ENCODE assay signal across 13 cellular contexts in the genomic region with DNA sequence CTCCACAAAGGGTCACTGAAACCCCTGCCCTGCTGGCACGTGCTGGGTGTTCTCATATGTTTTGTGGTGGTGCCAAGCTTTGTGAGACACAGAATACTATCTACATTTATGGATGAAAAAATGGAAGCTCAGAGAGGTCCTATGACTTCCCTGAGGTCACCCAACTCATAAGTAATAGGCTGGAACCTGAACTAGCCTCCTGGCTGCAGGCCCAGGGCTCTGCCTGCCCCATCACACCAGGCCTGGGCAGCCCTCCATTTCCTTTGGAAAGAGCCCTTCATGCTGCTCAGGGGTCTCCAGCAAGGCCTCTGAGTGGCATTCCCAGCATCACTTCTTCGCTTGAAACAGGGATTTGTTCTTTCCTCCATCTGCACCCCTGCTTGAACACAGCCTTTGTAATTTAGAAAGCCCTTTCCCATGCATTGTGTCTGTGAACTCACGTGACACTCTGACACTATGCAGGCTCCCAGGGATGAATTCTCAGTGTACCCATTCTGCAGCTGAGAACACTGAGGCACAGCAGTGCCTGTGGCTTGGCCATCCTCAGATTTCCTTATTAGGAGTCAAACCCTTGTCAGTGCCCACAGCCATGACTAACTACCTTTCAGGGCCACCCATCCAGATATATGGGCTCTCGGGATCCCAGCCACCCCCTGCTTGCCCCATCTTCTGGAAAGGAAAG.
DNase-seq lines count a peak whose midpoint lies in the region; ATAC-seq and TF ChIP-seq lines count a peak whose summit lies in the region.
"Had no signal": no experiment of that assay in that cellular context is flagged by ENCODE, and none has a peak within 500 bp of the region (broad histone marks: within the 10 kb centered on the region; RNA-seq: fewer than 3 reads in every experiment).

No MANE protein-coding gene starts in this region.

- no peak for ATAC-seq in HG03469 (IDR thresholded peaks at IDR 0.05; ENCODE audit: unreplicated experiment)
- no peak for ATAC-seq in HG03442 (IDR thresholded peaks at IDR 0.05; ENCODE audit: unreplicated experiment)
- ATAC-seq: activated T-cell treated with anti-CD3 and anti-CD28 coated beads, Interleukin-2, amount 50 U/mL, for 4 hours; naive thymus-derived CD8-positive, alpha-beta T cell had no signal

- peaks cover 13 to 57% (median 48%) of the 10 kb centered on the region in 4 donors for H3K36me3 ChIP-seq in esophagus muscularis mucosa

- no peak for TF ChIP-seq EP300 in esophagus muscularis mucosa (IDR thresholded peaks at IDR 0.05)

- intact Hi-C loops in esophagus muscularis mucosa (cut with DNase I), result no loop called here

- CTCF ChIA-PET in RWPE1 (lab: Yijun Ruan, JAX), result interaction anchor here (0.6 to 0.7 kb wide), 2 partner anchors 1030 to 1191 kb away, joined by 3 read pairs; no protein-coding TSS in a partner anchor

- H3K27me3 ChIP-seq in esophagus muscularis mucosa, result no peaks in the 10 kb centered on the region

- H3K27ac ChIP-seq in RWPE1 (peak overlapping the region; percentile 35), esophagus muscularis mucosa (replicated peaks in 1 of 4) (peak overlapping the region; percentile 85 to 88 (median 86))

- TF ChIP-seq CTCF in RWPE1 (conservative IDR thresholded peaks at IDR 0.05; ENCODE audit: low read depth), result no peak
- no peak for TF ChIP-seq CTCF in esophagus muscularis mucosa (IDR thresholded peaks at IDR 0.05)

- H3K4me3 ChIP-seq in esophagus muscularis mucosa, result no peak overlapping the region

- H3K9me3 ChIP-seq in esophagus muscularis mucosa, result no peaks in the 10 kb centered on the region

- 73% methylated on average over 4 of the region's 4 CpGs for WGBS in esophagus muscularis mucosa

- TF ChIP-seq POLR2A in esophagus muscularis mucosa (IDR thresholded peaks at IDR 0.05; ENCODE audit: low read depth), result no peak

- H3K4me1 ChIP-seq in esophagus muscularis mucosa, result peaks cover 60 to 67% (median 64%) of the 10 kb centered on the region in 4 donors

- POLR2A ChIA-PET in RWPE1 (lab: Yijun Ruan, JAX; ENCODE audit: low non-redundant PET), result no interaction called here

- DNase-seq in RWPE1 (ENCODE audit: low spot score), result no peak
- DNase-seq in esophagus muscularis mucosa (ENCODE audit: extremely low spot score), result no peak
- peak; percentile 64 for DNase-seq in medulla oblongata (ENCODE audit: extremely low spot score)
- DNase-seq in stromal cell of bone marrow (ENCODE audit: low read depth), result peak; percentile 46
- no peak for DNase-seq in activated CD4-positive, alpha-beta T cell treated with anti-CD3 and anti-CD28 coated beads for 48 hours
- DNase-seq: activated CD4-positive, alpha-beta T cell treated with anti-CD3 and anti-CD28 coated beads, Interleukin-2, amount 50 U/mL, for 48 hours; activated T-cell treated with anti-CD3 and anti-CD28 coated beads, Interleukin-2, amount 50 U/mL, for 4 hours; MV-4-11; naive thymus-derived CD8-positive, alpha-beta T cell; NCI-H2107; SIG-M5 had no signal

Comparison
In these comparisons a context has a peak if more than half of its experiments do, and no peak if none do; other contexts are left out.
1. DNase-seq: peak in medulla oblongata (single experiment) and stromal cell of bone marrow (single experiment); none in RWPE1 (single experiment), esophagus muscularis mucosa (single experiment) and activated CD4-positive, alpha-beta T cell treated with anti-CD3 and anti-CD28 coated beads for 48 hours (single experiment).